13 cellular contexts compared by ENCODE assay signal in the genomic region with DNA sequence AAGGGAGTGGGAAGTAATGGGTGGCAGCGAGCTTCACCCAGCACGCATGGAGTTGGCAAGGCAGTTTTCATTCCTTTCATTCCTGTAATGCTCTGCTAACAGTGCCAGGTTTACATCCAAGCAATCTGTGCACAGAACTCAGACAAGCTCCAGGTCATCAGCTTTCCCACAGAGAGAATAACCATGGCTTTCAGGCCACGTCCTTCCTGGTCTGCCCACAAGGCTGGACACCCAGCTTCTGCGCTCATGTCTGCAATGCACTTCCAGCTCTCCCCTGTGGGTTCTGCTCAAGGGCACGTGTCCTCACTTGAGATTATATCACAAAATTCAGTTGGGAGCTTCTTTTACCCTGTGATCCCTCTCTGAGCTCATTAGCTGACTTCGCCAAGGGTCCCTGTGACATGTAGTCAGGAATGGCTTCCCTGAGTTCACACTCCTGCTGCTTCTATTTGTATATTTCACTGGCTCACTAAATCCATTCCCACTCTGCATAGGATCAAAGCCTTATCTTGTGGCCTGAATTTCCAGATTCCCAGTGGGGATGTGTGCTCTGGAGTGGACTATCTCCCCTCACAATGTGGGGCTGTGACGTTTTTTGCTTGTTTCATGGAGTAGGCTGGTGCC. TPM values are rescaled to one million over a fixed set of nuclear protein-coding genes. Genes with fewer than 3 reads are reported as not detected.
DNase-seq lines count a peak whose midpoint lies in the region; ATAC-seq and TF ChIP-seq lines count a peak whose summit lies in the region.
"Had no signal": no experiment of that assay in that cellular context is flagged by ENCODE, and none has a peak within 500 bp of the region (broad histone marks: within the 10 kb centered on the region; RNA-seq: fewer than 3 reads in every experiment).

No MANE protein-coding gene starts in this region.

- peak in 4 of 7 experiments; percentile 11 to 30 (median 16) for TF ChIP-seq CTCF in body of pancreas (IDR thresholded peaks at IDR 0.05)
- no peak for TF ChIP-seq CTCF in psoas muscle (IDR thresholded peaks at IDR 0.05)
- TF ChIP-seq CTCF in BE2C (IDR thresholded peaks at IDR 0.05; ENCODE audit: low read depth, low read length) = no peak
- no peak for TF ChIP-seq CTCF in colonic mucosa (IDR thresholded peaks at IDR 0.05)

- H3K4me3 ChIP-seq in body of pancreas (no peak overlapping the region), right cardiac atrium (ENCODE audit: low read length) (no peak overlapping the region), psoas muscle (no peak overlapping the region), BE2C (ENCODE audit: low read depth, low read length) (no peak overlapping the region), colonic mucosa (no peak overlapping the region)

- H3K9ac ChIP-seq in colonic mucosa (ENCODE audit: low read depth in 2 of 2, low read length in 2 of 2) = no peak overlapping the region

- peaks cover 41% of the 10 kb centered on the region for H3K4me1 ChIP-seq in body of pancreas
- H3K4me1 ChIP-seq in right cardiac atrium (ENCODE audit: control insufficient read depth, insufficient read depth, low read length) = peaks cover 6% of the 10 kb centered on the region
- H3K4me1 ChIP-seq in psoas muscle = no peaks in the 10 kb centered on the region
- H3K4me1 ChIP-seq in BE2C = no peaks in the 10 kb centered on the region
- H3K4me1 ChIP-seq in colonic mucosa = no peaks in the 10 kb centered on the region

- TF ChIP-seq POLR2A in body of pancreas (IDR thresholded peaks at IDR 0.05) = peak in 1 of 3 donors; percentile 7

- H3K36me3 ChIP-seq in body of pancreas (replicated peaks in 1 of 2; ENCODE audit: insufficient read depth in 1 of 2, low read depth in 2 of 2) = no peaks in the 10 kb centered on the region
- H3K36me3 ChIP-seq in psoas muscle (ENCODE audit: insufficient read depth in 1 of 2, low read depth in 1 of 2) = peaks cover 0 to 20% of the 10 kb centered on the region in 2 donors
- H3K36me3 ChIP-seq in BE2C = no peaks in the 10 kb centered on the region
- H3K36me3 ChIP-seq in colonic mucosa = no peaks in the 10 kb centered on the region

- no peaks in the 10 kb centered on the region for H3K9me3 ChIP-seq in body of pancreas
- no peaks in the 10 kb centered on the region for H3K9me3 ChIP-seq in right cardiac atrium (ENCODE audit: control insufficient read depth, low read length)
- H3K9me3 ChIP-seq in psoas muscle = no peaks in the 10 kb centered on the region
- no peaks in the 10 kb centered on the region for H3K9me3 ChIP-seq in BE2C
- H3K9me3 ChIP-seq in colonic mucosa = no peaks in the 10 kb centered on the region

- intact Hi-C loops in body of pancreas (cut with DNase I) = no loop called here
- intact Hi-C loops in right cardiac atrium (cut with DNase I) = loop anchor here in 2 of 4 donors (10.0 kb wide), 2 partner anchors 110 to 130 kb away; a partner anchor contains a TSS
- intact Hi-C loops in psoas muscle (cut with DNase I) = loop anchor here in 1 of 2 donors (10.0 kb wide), 2 partner anchors 110 to 140 kb away; a partner anchor contains a TSS
- intact Hi-C loops in colonic mucosa (cut with DNase I) = loop anchor here (5.0 kb wide), 1 partner anchor 133 kb away; no protein-coding TSS in a partner anchor

- no peaks in the 10 kb centered on the region for H3K27me3 ChIP-seq in body of pancreas
- no peaks in the 10 kb centered on the region for H3K27me3 ChIP-seq in right cardiac atrium (ENCODE audit: control insufficient read depth, insufficient read depth)
- no peaks in the 10 kb centered on the region for H3K27me3 ChIP-seq in psoas muscle (ENCODE audit: insufficient read depth in 3 of 3, low read length in 2 of 3)
- H3K27me3 ChIP-seq in BE2C = no peaks in the 10 kb centered on the region
- H3K27me3 ChIP-seq in colonic mucosa = no peaks in the 10 kb centered on the region

- H3K27ac ChIP-seq in body of pancreas (peak overlapping the region; percentile 38 to 87 (median 84)), right cardiac atrium (ENCODE audit: low read length) (peak overlapping the region; percentile 42), psoas muscle (no peak overlapping the region), colonic mucosa (no peak overlapping the region)

- DNase-seq in GM03348 (ENCODE audit: low spot score) (peak; percentile 49), body of pancreas (peak in 3 of 4 donors; percentile 28 to 54 (median 33)), right cardiac atrium (no peak), psoas muscle (no peak), BE2C (no peak), colonic mucosa (no peak)
- DNase-seq in activated naive CD4-positive, alpha-beta T cell treated with anti-CD3 and anti-CD28 coated beads, Interleukin-2, amount 50 U/mL, for 16 hours = no peak
- DNase-seq: activated CD4-positive, alpha-beta T cell treated with anti-CD3 and anti-CD28 coated beads for 1 hour; activated naive CD8-positive, alpha-beta T cell treated with anti-CD3 and anti-CD28 coated beads for 36 hours; NCI-H187 treated with DMSO at 0.1 percent for 48 hours had no signal

- 52 to 77% methylated on average over 6 to 7 of the region's 7 CpGs for WGBS in body of pancreas, 2 donors
- WGBS in right cardiac atrium = 52% methylated on average over 7 of the region's 7 CpGs
- 42 to 55% (median 49%) methylated on average over 7 of the region's 7 CpGs for WGBS in psoas muscle, 3 donors

- ATAC-seq in body of pancreas (no peak), right cardiac atrium (peak; percentile 15 to 39), psoas muscle (peak in 3 of 4 donors; percentile 29 to 43 (median 36)), HG03095 (IDR thresholded peaks at IDR 0.05; ENCODE audit: unreplicated experiment) (no peak)

RNA-seq across cellular contexts. Expression of a gene that starts 18.6 kb away (rescaled TPM):
- total RNA-seq in body of pancreas = 1 to 10 TPM; 3.1 to 5.6 TPM
- total RNA-seq in right cardiac atrium = 100 to 1,000 TPM in 2 of 4 donors, 10 to 100 TPM in 2; 22.7 to 261 (median 128) TPM
- 52.0 TPM for polyA plus RNA-seq in right cardiac atrium
- 100 to 1,000 TPM in 2 of 4 donors, 10 to 100 TPM in 2; 38.7 to 982 (median 119) TPM for total RNA-seq in psoas muscle
- polyA plus RNA-seq in psoas muscle = 1,000 to 10,000 TPM in 1 of 3 donors, 100 to 1,000 TPM in 2; 124 to 2,054 (median 400) TPM
- polyA plus RNA-seq in BE2C (2012; ENCODE audit: insufficient read depth, insufficient read length, low read depth) = 2.3 TPM
- 10 to 100 TPM in 1 of 2 donors, 1 to 10 TPM in 1; 8.5 to 39.9 TPM for total RNA-seq in colonic mucosa
- total RNA-seq: activated naive CD8-positive, alpha-beta T cell treated with anti-CD3 and anti-CD28 coated beads for 36 hours; osteocyte; T-helper 1 cell treated with Interleukin-12 subunit alpha and Interleukin-12 subunit beta and Interleukin-4 antibody, amounts not matched to agents 30 ng/mL and 1 ng/mL, for 36 hours had no signal

RNA-seq across cellular contexts. Expression of a gene that starts 21.9 kb away (rescaled TPM):
- 10 to 100 TPM; 18.9 to 49.4 TPM for total RNA-seq in body of pancreas
- 100 to 1,000 TPM in 3 of 4 donors, 10 to 100 TPM in 1; 51.5 to 176 (median 159) TPM for total RNA-seq in right cardiac atrium
- polyA plus RNA-seq in right cardiac atrium = 99.1 TPM
- total RNA-seq in psoas muscle = 100 to 1,000 TPM in 1 of 4 donors, 10 to 100 TPM in 3; 36.5 to 568 (median 80.5) TPM
- polyA plus RNA-seq in psoas muscle = 1,000 to 10,000 TPM in 2 of 3 donors, 100 to 1,000 TPM in 1; 212 to 1,974 (median 1,595) TPM
- polyA plus RNA-seq in BE2C (2012; ENCODE audit: insufficient read depth, insufficient read length, low read depth) = 1.2 TPM
- 10 to 100 TPM in 1 of 2 donors, 1 to 10 TPM in 1; 4.3 to 13.0 TPM for total RNA-seq in colonic mucosa

Comparison
In these comparisons a context has a peak if more than half of its experiments do, and no peak if none do; other contexts are left out.
1. DNase-seq: peak in GM03348 (single experiment) and body of pancreas (3 of 4); none in right cardiac atrium (0 of 3), psoas muscle (0 of 2), BE2C (single experiment), activated naive CD4-positive, alpha-beta T cell treated with anti-CD3 and anti-CD28 coated beads, Interleukin-2, amount 50 U/mL, for 16 hours (single experiment) and colonic mucosa (single experiment).
2. ATAC-seq: peak in right cardiac atrium (2 of 2) and psoas muscle (3 of 4); none in body of pancreas (single experiment) and HG03095 (single experiment).
3. H3K27ac ChIP-seq: peak in body of pancreas (4 of 4) and right cardiac atrium (single experiment); none in psoas muscle (single experiment) and colonic mucosa (single experiment).
4. CTCF ChIP-seq: peak in body of pancreas (4 of 7); none in psoas muscle (single experiment), BE2C (single experiment) and colonic mucosa (single experiment).